8 cellular contexts compared by ENCODE assay signal in the genomic region with DNA sequence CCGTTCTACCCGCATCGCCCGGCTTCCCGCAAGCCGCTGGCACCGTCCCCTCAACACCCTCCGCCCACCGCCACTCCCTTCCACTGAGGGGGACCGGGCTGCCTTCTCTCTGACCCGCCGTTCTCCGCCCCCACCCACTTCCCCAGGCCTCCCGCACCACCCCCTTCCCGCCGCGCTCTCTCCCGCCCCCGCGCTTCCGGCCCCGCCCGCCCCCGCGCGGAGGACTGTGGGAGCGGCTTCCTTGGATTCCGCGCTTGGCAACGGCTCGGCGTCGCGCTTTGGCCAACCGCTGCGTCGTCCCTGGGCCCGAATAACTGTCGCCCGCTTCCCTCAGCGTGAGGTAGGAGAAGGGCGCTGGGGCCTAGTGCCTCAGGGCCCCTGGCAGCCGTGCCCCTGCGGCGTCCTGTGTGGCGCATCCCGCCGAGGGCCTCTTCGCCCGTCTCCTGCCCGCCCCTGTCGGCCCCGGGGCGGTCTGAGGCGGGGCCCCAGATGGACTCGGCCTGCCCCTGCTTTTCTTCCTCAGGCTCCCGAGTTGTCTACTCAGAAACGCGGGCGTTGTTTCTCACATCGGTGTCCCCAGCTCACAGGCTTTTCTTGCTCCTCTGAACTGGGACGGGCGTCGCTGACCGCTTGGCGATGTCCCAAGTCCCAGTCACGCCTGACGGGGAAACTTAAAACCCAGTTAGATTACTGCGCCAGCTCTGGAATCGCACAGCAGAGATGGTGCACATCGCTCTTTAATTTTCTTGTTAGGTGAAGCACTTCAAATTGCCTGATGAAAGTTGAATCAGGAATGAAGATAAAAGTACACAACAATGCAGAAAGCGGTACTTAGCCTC. TPM values are rescaled to one million over a fixed set of nuclear protein-coding genes. Genes with fewer than 3 reads are reported as not detected.
DNase-seq lines count a peak whose midpoint lies in the region; ATAC-seq and TF ChIP-seq lines count a peak whose summit lies in the region.

A gene with protein sequence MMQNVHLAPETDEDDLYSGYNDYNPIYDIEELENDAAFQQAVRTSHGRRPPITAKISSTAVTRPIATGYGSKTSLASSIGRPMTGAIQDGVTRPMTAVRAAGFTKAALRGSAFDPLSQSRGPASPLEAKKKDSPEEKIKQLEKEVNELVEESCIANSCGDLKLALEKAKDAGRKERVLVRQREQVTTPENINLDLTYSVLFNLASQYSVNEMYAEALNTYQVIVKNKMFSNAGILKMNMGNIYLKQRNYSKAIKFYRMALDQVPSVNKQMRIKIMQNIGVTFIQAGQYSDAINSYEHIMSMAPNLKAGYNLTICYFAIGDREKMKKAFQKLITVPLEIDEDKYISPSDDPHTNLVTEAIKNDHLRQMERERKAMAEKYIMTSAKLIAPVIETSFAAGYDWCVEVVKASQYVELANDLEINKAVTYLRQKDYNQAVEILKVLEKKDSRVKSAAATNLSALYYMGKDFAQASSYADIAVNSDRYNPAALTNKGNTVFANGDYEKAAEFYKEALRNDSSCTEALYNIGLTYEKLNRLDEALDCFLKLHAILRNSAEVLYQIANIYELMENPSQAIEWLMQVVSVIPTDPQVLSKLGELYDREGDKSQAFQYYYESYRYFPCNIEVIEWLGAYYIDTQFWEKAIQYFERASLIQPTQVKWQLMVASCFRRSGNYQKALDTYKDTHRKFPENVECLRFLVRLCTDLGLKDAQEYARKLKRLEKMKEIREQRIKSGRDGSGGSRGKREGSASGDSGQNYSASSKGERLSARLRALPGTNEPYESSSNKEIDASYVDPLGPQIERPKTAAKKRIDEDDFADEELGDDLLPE (plus strand): TSS at position 241 of the 839 bp plus-strand sequence. CDS start 7,229 bp downstream, outside the sequence.

- WGBS in liver, result under 1% methylated on average over 72 of the region's 72 CpGs

- no peaks in the 10 kb centered on the region for H3K36me3 ChIP-seq in liver (ENCODE audit: control insufficient read depth in 4 of 4, insufficient read depth in 3 of 4, low read depth in 1 of 4, low read length in 3 of 4)

- H3K27ac ChIP-seq in liver (ENCODE audit: low read depth in 1 of 2, low read length in 2 of 2), result peak within 1 kb of the TSS; percentile 84 to 97

- TF ChIP-seq RAD21 in liver (IDR thresholded peaks at IDR 0.05), result peak; percentile 32 to 46

- peak; percentile 77 for ATAC-seq in GM19372 (IDR thresholded peaks at IDR 0.05; ENCODE audit: low read depth, unreplicated experiment)
- ATAC-seq in HG03520 (IDR thresholded peaks at IDR 0.05; ENCODE audit: unreplicated experiment), result peak; percentile 80

- peaks cover 0 to 2% (median 2%) of the 10 kb centered on the region in 3 donors for H3K27me3 Mint-ChIP-seq in CD14-positive monocyte (ENCODE audit: low read depth in 3 of 3)

- DNase-seq in CD14-positive monocyte (ENCODE audit: low spot score) (peak; percentile 78), NCI-H748 (lab: John Stamatoyannopoulos, UW; ENCODE audit: unreplicated experiment) (peak; percentile 99), dermis blood vessel endothelial cell (peak; percentile 92)
- DNase-seq in activated CD4-positive, alpha-beta T cell treated with anti-CD3 and anti-CD28 coated beads, Interleukin-2, amount 50 U/mL, for 4 hours, result peak; percentile 69 to 74
- DNase-seq in stimulated activated CD4-positive, alpha-beta T cell treated with anti-CD3 and anti-CD28 coated beads, Interleukin-2, amount 100 ng/mL, for 48 hours, result peak; percentile 73 to 74

- H3K4me3 Mint-ChIP-seq in CD14-positive monocyte, result peak within 1 kb of the TSS; percentile 89 to 93

- H3K9me3 ChIP-seq in liver (ENCODE audit: control insufficient read depth in 4 of 4, low read length in 3 of 4), result no peaks in the 10 kb centered on the region

- peaks cover 0 to 15% (median 1%) of the 10 kb centered on the region in 4 donors for H3K4me1 ChIP-seq in liver (ENCODE audit: control insufficient read depth in 4 of 4, insufficient read depth in 4 of 4, low read length in 3 of 4)

- H3K27me3 ChIP-seq in liver (ENCODE audit: control insufficient read depth in 4 of 4, insufficient read depth in 4 of 4, low read length in 3 of 4), result no peaks in the 10 kb centered on the region

- no peak for TF ChIP-seq CTCF in CD14-positive monocyte (IDR thresholded peaks at IDR 0.05)
- TF ChIP-seq CTCF in liver (IDR thresholded peaks at IDR 0.05; ENCODE audit: low read depth, low read length, missing input control), result no peak

- H3K9me3 Mint-ChIP-seq in CD14-positive monocyte, result peaks cover 5 to 19% (median 17%) of the 10 kb centered on the region in 7 donors

- H3K4me3 ChIP-seq in liver (ENCODE audit: low read depth in 1 of 3, low read length in 3 of 3), result peak within 1 kb of the TSS; percentile 80 to 95 (median 87)

- H3K9ac ChIP-seq in liver (ENCODE audit: low read depth in 1 of 2, low read length in 2 of 2), result peak within 1 kb of the TSS; percentile 86 to 93

- peaks cover 0 to 3% of the 10 kb centered on the region in 2 donors for H3K36me3 Mint-ChIP-seq in CD14-positive monocyte

- peaks cover 20% of the 10 kb centered on the region for H3K4me1 Mint-ChIP-seq in CD14-positive monocyte

- H3K27ac Mint-ChIP-seq in CD14-positive monocyte, result peak within 1 kb of the TSS; percentile 89 to 97 (median 95)

- intact Hi-C loops in CD14-positive monocyte (cut with micrococcal nuclease), result loop anchor here in 1 of 2 donors (5.0 kb wide), 1 partner anchor 40 kb away; a partner anchor contains a TSS

TF ChIP-seq in liver, 16 proteins besides CTCF, POLR2A, EP300 and RAD21:
- TF ChIP-seq GABPA (IDR thresholded peaks at IDR 0.05 in 1 of 2, conservative IDR thresholded peaks at IDR 0.05 in 1 of 2), result peak in 1 of 2 donors; percentile 74
- TF ChIP-seq, protein P1, sequence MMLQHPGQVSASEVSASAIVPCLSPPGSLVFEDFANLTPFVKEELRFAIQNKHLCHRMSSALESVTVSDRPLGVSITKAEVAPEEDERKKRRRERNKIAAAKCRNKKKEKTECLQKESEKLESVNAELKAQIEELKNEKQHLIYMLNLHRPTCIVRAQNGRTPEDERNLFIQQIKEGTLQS (IDR thresholded peaks at IDR 0.05), result no peak
- TF ChIP-seq EGR1 (IDR thresholded peaks at IDR 0.05; ENCODE audit: low read depth in 2 of 2), result peak; percentile 71 to 85
- peak; percentile 19 for TF ChIP-seq TAF1 (conservative IDR thresholded peaks at IDR 0.05)
- TF ChIP-seq, protein P2, sequence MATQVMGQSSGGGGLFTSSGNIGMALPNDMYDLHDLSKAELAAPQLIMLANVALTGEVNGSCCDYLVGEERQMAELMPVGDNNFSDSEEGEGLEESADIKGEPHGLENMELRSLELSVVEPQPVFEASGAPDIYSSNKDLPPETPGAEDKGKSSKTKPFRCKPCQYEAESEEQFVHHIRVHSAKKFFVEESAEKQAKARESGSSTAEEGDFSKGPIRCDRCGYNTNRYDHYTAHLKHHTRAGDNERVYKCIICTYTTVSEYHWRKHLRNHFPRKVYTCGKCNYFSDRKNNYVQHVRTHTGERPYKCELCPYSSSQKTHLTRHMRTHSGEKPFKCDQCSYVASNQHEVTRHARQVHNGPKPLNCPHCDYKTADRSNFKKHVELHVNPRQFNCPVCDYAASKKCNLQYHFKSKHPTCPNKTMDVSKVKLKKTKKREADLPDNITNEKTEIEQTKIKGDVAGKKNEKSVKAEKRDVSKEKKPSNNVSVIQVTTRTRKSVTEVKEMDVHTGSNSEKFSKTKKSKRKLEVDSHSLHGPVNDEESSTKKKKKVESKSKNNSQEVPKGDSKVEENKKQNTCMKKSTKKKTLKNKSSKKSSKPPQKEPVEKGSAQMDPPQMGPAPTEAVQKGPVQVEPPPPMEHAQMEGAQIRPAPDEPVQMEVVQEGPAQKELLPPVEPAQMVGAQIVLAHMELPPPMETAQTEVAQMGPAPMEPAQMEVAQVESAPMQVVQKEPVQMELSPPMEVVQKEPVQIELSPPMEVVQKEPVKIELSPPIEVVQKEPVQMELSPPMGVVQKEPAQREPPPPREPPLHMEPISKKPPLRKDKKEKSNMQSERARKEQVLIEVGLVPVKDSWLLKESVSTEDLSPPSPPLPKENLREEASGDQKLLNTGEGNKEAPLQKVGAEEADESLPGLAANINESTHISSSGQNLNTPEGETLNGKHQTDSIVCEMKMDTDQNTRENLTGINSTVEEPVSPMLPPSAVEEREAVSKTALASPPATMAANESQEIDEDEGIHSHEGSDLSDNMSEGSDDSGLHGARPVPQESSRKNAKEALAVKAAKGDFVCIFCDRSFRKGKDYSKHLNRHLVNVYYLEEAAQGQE (IDR thresholded peaks at IDR 0.05), result peak; percentile 61
- TF ChIP-seq RXRA (IDR thresholded peaks at IDR 0.05), result peak; percentile 11 to 12

RNA-seq across cellular contexts. Expression of the gene that starts here (rescaled TPM):
- polyA plus RNA-seq in CD14-positive monocyte (1 to 10 TPM; 2.9 to 4.1 TPM), liver (10 to 100 TPM in 1 of 2 donors, 1 to 10 TPM in 1; 7.5 to 13.5 TPM)
- total RNA-seq in dermis blood vessel endothelial cell (10.7 and 11.2 TPM in 2 replicates), liver (10 to 100 TPM in 1 of 2 donors, 1 to 10 TPM in 1; 7.1 to 18.7 TPM)

Comparison
In these comparisons a context has a peak if more than half of its experiments do, and no peak if none do; other contexts are left out.
1. Peak in every context shown above with its lines: DNase-seq, ATAC-seq, H3K4me3 ChIP-seq and H3K27ac ChIP-seq.